In genomic region chr6:136920216-136920857, GRCh38 we compare ENCODE assay signal across 10 cellular contexts. TPM values are rescaled to one million over a fixed set of nuclear protein-coding genes. Genes with fewer than 3 reads are reported as not detected.
A peak's percentile ranks its signal among the peaks of the same experiment; 100 is the strongest.
DNase-seq lines count a peak whose midpoint lies in the region; ATAC-seq lines count a peak whose summit lies in the region.
"Had no signal": no experiment of that assay in that cellular context is flagged by ENCODE, and none has a peak within 500 bp of the region (broad histone marks: within the 10 kb centered on the region; RNA-seq: fewer than 3 reads in every experiment).

No MANE protein-coding gene starts in this region.

- peak in 1 of 3 donors; percentile 24 for DNase-seq in right cardiac atrium
- no peak for DNase-seq in Right ventricle myocardium superior
- DNase-seq in activated T-helper 1 cell treated with anti-CD3 and anti-CD28 coated beads, Interleukin-12 subunit alpha, Interleukin-12 subunit beta, Interleukin-2, Interleukin-4 antibody, amounts not matched to agents 30 ng/mL and 10 ng/mL and 1 ng/mL, durations not matched to agents 14 hours and 24 hours and 36 hours (ENCODE audit: low spot score): no peak
- DNase-seq in lung microvascular endothelial cell (ENCODE audit: low read depth in 2 of 2): peak; percentile 6 to 11
- DNase-seq in NCI-H2227 treated with DMSO at 0.1 percent for 48 hours (lab: John Stamatoyannopoulos, UW): no peak
- DNase-seq in effector CD8-positive, alpha-beta T cell (lab: John Stamatoyannopoulos, UW): no peak
- DNase-seq in activated CD4-positive, alpha-beta T cell treated with anti-CD3 and anti-CD28 coated beads, Interleukin-2, amount 50 U/mL, for 4 hours: no peak

- H3K27me3 Mint-ChIP-seq in activated T-helper 1 cell treated with anti-CD3 and anti-CD28 coated beads, Interleukin-12 subunit alpha, Interleukin-12 subunit beta, Interleukin-2, Interleukin-4 antibody, amounts not matched to agents 30 ng/mL and 10 ng/mL and 1 ng/mL, durations not matched to agents 14 hours and 24 hours and 36 hours (ENCODE audit: insufficient read depth): peaks cover 51% of the 10 kb centered on the region

- H3K27me3 ChIP-seq in right cardiac atrium (ENCODE audit: control insufficient read depth, insufficient read depth): no peaks in the 10 kb centered on the region
- H3K27me3 ChIP-seq: ovary had no signal

- no peak overlapping the region for H3K27ac ChIP-seq in right cardiac atrium (ENCODE audit: low read length)
- H3K27ac ChIP-seq: ovary had no signal

- no peaks in the 10 kb centered on the region for H3K4me1 ChIP-seq in right cardiac atrium (ENCODE audit: control insufficient read depth, insufficient read depth, low read length)

- no peaks in the 10 kb centered on the region for H3K9me3 ChIP-seq in right cardiac atrium (ENCODE audit: control insufficient read depth, low read length)

- 19% methylated on average over 16 of the region's 16 CpGs for WGBS in right cardiac atrium

- peak overlapping the region; percentile 77 for H3K4me3 Mint-ChIP-seq in activated T-helper 1 cell treated with anti-CD3 and anti-CD28 coated beads, Interleukin-12 subunit alpha, Interleukin-12 subunit beta, Interleukin-2, Interleukin-4 antibody, amounts not matched to agents 30 ng/mL and 10 ng/mL and 1 ng/mL, durations not matched to agents 14 hours and 24 hours and 36 hours

- H3K36me3 Mint-ChIP-seq in activated T-helper 1 cell treated with anti-CD3 and anti-CD28 coated beads, Interleukin-12 subunit alpha, Interleukin-12 subunit beta, Interleukin-2, Interleukin-4 antibody, amounts not matched to agents 30 ng/mL and 10 ng/mL and 1 ng/mL, durations not matched to agents 14 hours and 24 hours and 36 hours (ENCODE audit: low read depth): no peaks in the 10 kb centered on the region

- peaks cover 15% of the 10 kb centered on the region for H3K4me1 Mint-ChIP-seq in activated T-helper 1 cell treated with anti-CD3 and anti-CD28 coated beads, Interleukin-12 subunit alpha, Interleukin-12 subunit beta, Interleukin-2, Interleukin-4 antibody, amounts not matched to agents 30 ng/mL and 10 ng/mL and 1 ng/mL, durations not matched to agents 14 hours and 24 hours and 36 hours (ENCODE audit: low read depth)

- no peaks in the 10 kb centered on the region for H3K9me3 Mint-ChIP-seq in activated T-helper 1 cell treated with anti-CD3 and anti-CD28 coated beads, Interleukin-12 subunit alpha, Interleukin-12 subunit beta, Interleukin-2, Interleukin-4 antibody, amounts not matched to agents 30 ng/mL and 10 ng/mL and 1 ng/mL, durations not matched to agents 14 hours and 24 hours and 36 hours

- ATAC-seq in right cardiac atrium: no peak
- no peak for ATAC-seq in Right ventricle myocardium superior (ENCODE audit: poor library complexity)
- ATAC-seq in HG03432 (IDR thresholded peaks at IDR 0.05; ENCODE audit: unreplicated experiment): no peak

- H3K4me3 ChIP-seq in right cardiac atrium (ENCODE audit: low read length): peak overlapping the region; percentile 59

- intact Hi-C loops in right cardiac atrium (cut with DNase I) (no loop called here), Right ventricle myocardium superior (cut with DNase I) (no loop called here)
- intact Hi-C loops in activated T-helper 1 cell treated with anti-CD3 and anti-CD28 coated beads, Interleukin-12 subunit alpha, Interleukin-12 subunit beta, Interleukin-2, Interleukin-4 antibody, amounts not matched to agents 30 ng/mL and 10 ng/mL and 1 ng/mL, durations not matched to agents 14 hours and 24 hours and 36 hours (cut with micrococcal nuclease): loop anchor here (10.0 kb wide), 2 partner anchors 276 to 316 kb away; no protein-coding TSS in a partner anchor

- H3K27ac Mint-ChIP-seq in activated T-helper 1 cell treated with anti-CD3 and anti-CD28 coated beads, Interleukin-12 subunit alpha, Interleukin-12 subunit beta, Interleukin-2, Interleukin-4 antibody, amounts not matched to agents 30 ng/mL and 10 ng/mL and 1 ng/mL, durations not matched to agents 14 hours and 24 hours and 36 hours: no peak overlapping the region

RNA-seq across cellular contexts. Expression of gene SLC35D3, which starts 1.8 kb away (rescaled TPM):
- not detected for total RNA-seq in right cardiac atrium
- 0.05 TPM for polyA plus RNA-seq in right cardiac atrium
- not detected for total RNA-seq in Right ventricle myocardium superior
- total RNA-seq in activated T-helper 1 cell treated with anti-CD3 and anti-CD28 coated beads, Interleukin-12 subunit alpha, Interleukin-12 subunit beta, Interleukin-2, Interleukin-4 antibody, amounts not matched to agents 30 ng/mL and 10 ng/mL and 1 ng/mL, durations not matched to agents 14 hours and 24 hours and 36 hours: not detected in 2 replicates
- not detected in 2 replicates for total RNA-seq in lung microvascular endothelial cell
- total RNA-seq: ovary, RPMI7951 had no signal

Comparison
In these comparisons a context has a peak if more than half of its experiments do, and no peak if none do; other contexts are left out.
1. DNase-seq: peak in lung microvascular endothelial cell (2 of 2); none in Right ventricle myocardium superior (single experiment), activated T-helper 1 cell treated with anti-CD3 and anti-CD28 coated beads, Interleukin-12 subunit alpha, Interleukin-12 subunit beta, Interleukin-2, Interleukin-4 antibody, amounts not matched to agents 30 ng/mL and 10 ng/mL and 1 ng/mL, durations not matched to agents 14 hours and 24 hours and 36 hours (single experiment), NCI-H2227 treated with DMSO at 0.1 percent for 48 hours (single experiment), effector CD8-positive, alpha-beta T cell (single experiment) and activated CD4-positive, alpha-beta T cell treated with anti-CD3 and anti-CD28 coated beads, Interleukin-2, amount 50 U/mL, for 4 hours (0 of 2).